27 cellular contexts compared by ENCODE assay signal in genomic region chr1:7524681-7525340, GRCh38.
"Had no signal": no experiment of that assay in that cellular context is flagged by ENCODE, and none has a peak within 500 bp of the region (broad histone marks: within the 10 kb centered on the region; RNA-seq: fewer than 3 reads in every experiment).

No MANE protein-coding gene starts in this region.

- ATAC-seq: heart right ventricle; left cardiac atrium; left lobe of liver; mucosa of descending colon; naive thymus-derived CD4-positive, alpha-beta T cell; natural killer cell treated with Interleukin-12 subunit alpha and Interleukin-12 subunit beta and Interleukin-15 and Interleukin-18, amount 100 ng/mL, for 72 hours; right cardiac atrium; sciatic nerve; stimulated activated effector memory CD8-positive, alpha-beta T cell treated with anti-CD3 and anti-CD28 coated beads, Interleukin-12 subunit alpha, Interleukin-12 subunit beta, amount 100 ng/mL, for 72 hours had no signal

- H3K36me3 ChIP-seq: heart right ventricle, suprapubic skin, thoracic aorta, tibial artery, upper lobe of right lung had no signal

- H3K4me1 Mint-ChIP-seq: memory B cell; naive thymus-derived CD4-positive, alpha-beta T cell; stimulated activated effector memory CD8-positive, alpha-beta T cell treated with anti-CD3 and anti-CD28 coated beads, Interleukin-12 subunit alpha, Interleukin-12 subunit beta, amount 100 ng/mL, for 72 hours had no signal

- H3K9me3 Mint-ChIP-seq: memory B cell; natural killer cell treated with Interleukin-12 subunit alpha and Interleukin-12 subunit beta and Interleukin-15 and Interleukin-18, amount 100 ng/mL, for 72 hours; stimulated activated effector memory CD8-positive, alpha-beta T cell treated with anti-CD3 and anti-CD28 coated beads, Interleukin-12 subunit alpha, Interleukin-12 subunit beta, amount 100 ng/mL, for 72 hours; stimulated activated naive CD8-positive, alpha-beta T cell treated with anti-CD3 and anti-CD28 coated beads, Interleukin-15, Interleukin-2, amounts not matched to agents 100 ng/mL and 50 ng/mL, for 24 hours had no signal

- DNase-seq: heart right ventricle; islet precursor cell; kidney glomerular epithelial cell; left cardiac atrium; midbrain; naive thymus-derived CD4-positive, alpha-beta T cell; nucleus accumbens; retina; stimulated activated CD4-positive, alpha-beta T cell treated with anti-CD3 and anti-CD28 coated beads, Interleukin-4, amount 100 ng/mL, for 24 hours; stimulated activated naive CD4-positive, alpha-beta T cell; tibial artery; trophoblast cell; upper lobe of right lung had no signal

- H3K27ac Mint-ChIP-seq: memory B cell; naive thymus-derived CD4-positive, alpha-beta T cell; natural killer cell treated with Interleukin-12 subunit alpha and Interleukin-12 subunit beta and Interleukin-15 and Interleukin-18, amount 100 ng/mL, for 72 hours; progenitor cell of endocrine pancreas; stimulated activated effector memory CD8-positive, alpha-beta T cell treated with anti-CD3 and anti-CD28 coated beads, Interleukin-12 subunit alpha, Interleukin-12 subunit beta, amount 100 ng/mL, for 72 hours; stimulated activated naive CD8-positive, alpha-beta T cell treated with anti-CD3 and anti-CD28 coated beads, Interleukin-15, Interleukin-2, amounts not matched to agents 100 ng/mL and 50 ng/mL, for 24 hours had no signal

- H3K4me3 ChIP-seq: heart right ventricle, hepatocyte, mucosa of descending colon, skin epidermis, suprapubic skin, thoracic aorta, tibial artery, upper lobe of right lung had no signal

- H3K9me3 ChIP-seq: heart right ventricle, mucosa of descending colon, suprapubic skin, thoracic aorta, tibial artery, upper lobe of right lung had no signal

- H3K4me3 Mint-ChIP-seq: memory B cell; naive thymus-derived CD4-positive, alpha-beta T cell; natural killer cell treated with Interleukin-12 subunit alpha and Interleukin-12 subunit beta and Interleukin-15 and Interleukin-18, amount 100 ng/mL, for 72 hours; stimulated activated effector memory CD8-positive, alpha-beta T cell treated with anti-CD3 and anti-CD28 coated beads, Interleukin-12 subunit alpha, Interleukin-12 subunit beta, amount 100 ng/mL, for 72 hours; stimulated activated naive CD8-positive, alpha-beta T cell treated with anti-CD3 and anti-CD28 coated beads, Interleukin-15, Interleukin-2, amounts not matched to agents 100 ng/mL and 50 ng/mL, for 24 hours had no signal

- H3K27me3 ChIP-seq: heart right ventricle, hepatocyte, upper lobe of right lung had no signal

- H2AFZ ChIP-seq: hepatocyte, parathyroid adenoma had no signal

- H3K27ac ChIP-seq: heart right ventricle, hepatocyte, parathyroid adenoma, skin epidermis, suprapubic skin, thoracic aorta, tibial artery, upper lobe of right lung had no signal

- H3K4me2 ChIP-seq: hepatocyte had no signal

- H3K36me3 Mint-ChIP-seq: memory B cell; naive thymus-derived CD4-positive, alpha-beta T cell; natural killer cell treated with Interleukin-12 subunit alpha and Interleukin-12 subunit beta and Interleukin-15 and Interleukin-18, amount 100 ng/mL, for 72 hours; stimulated activated effector memory CD8-positive, alpha-beta T cell treated with anti-CD3 and anti-CD28 coated beads, Interleukin-12 subunit alpha, Interleukin-12 subunit beta, amount 100 ng/mL, for 72 hours had no signal

- H3K4me1 ChIP-seq: parathyroid adenoma, suprapubic skin, tibial artery, upper lobe of right lung had no signal

- H3K9ac ChIP-seq: parathyroid adenoma had no signal
